Comparison of ENCODE assay signal across 14 cellular contexts in genomic region chr3:58398669-58399333, GRCh38.
"Had no signal": no experiment of that assay in that cellular context is flagged by ENCODE, and none has a peak within 500 bp of the region (broad histone marks: within the 10 kb centered on the region; RNA-seq: fewer than 3 reads in every experiment).

No MANE protein-coding gene starts in this region.

- ATAC-seq: activated CD8-positive, alpha-beta T cell treated with anti-CD3 and anti-CD28 coated beads for 36 hours had no signal

- H3K27ac Mint-ChIP-seq: activated CD4-positive, alpha-beta T cell treated with anti-CD3 and anti-CD28 coated beads, Interleukin-2, amount 10 ng/mL, durations not matched to agents 24 days and 14 days; activated CD8-positive, alpha-beta T cell treated with anti-CD3 and anti-CD28 coated beads for 36 hours; nephron had no signal

- H3K9me3 Mint-ChIP-seq: activated CD4-positive, alpha-beta T cell treated with anti-CD3 and anti-CD28 coated beads, Interleukin-2, amount 10 ng/mL, durations not matched to agents 24 days and 14 days; activated CD8-positive, alpha-beta T cell treated with anti-CD3 and anti-CD28 coated beads for 36 hours; nephron had no signal

- H3K27me3 ChIP-seq: suprapubic skin had no signal

- DNase-seq: activated CD4-positive, alpha-beta T cell treated with anti-CD3 and anti-CD28 coated beads, Interleukin-2, amount 10 ng/mL, durations not matched to agents 24 days and 14 days; activated CD8-positive, alpha-beta T cell treated with anti-CD3 and anti-CD28 coated beads for 36 hours; activated effector memory CD4-positive, alpha-beta T cell treated with Interleukin-2 at 50 U/mL for 16 hours; activated naive CD4-positive, alpha-beta T cell treated with anti-CD3 and anti-CD28 coated beads, Interleukin-2, amount 50 U/mL, for 16 hours; activated T-cell treated with anti-CD3 and anti-CD28 coated beads, Interleukin-2, amount 50 U/mL, for 1 hour; foreskin melanocyte; mesenchymal stem cell; nucleus accumbens; stimulated activated CD4-positive, alpha-beta T cell treated with anti-CD3 and anti-CD28 coated beads, Interleukin-1b, Interleukin-23, amount 100 ng/mL, for 48 hours; stimulated activated naive CD4-positive, alpha-beta T cell treated with Interleukin-2 at 50 U/mL for 16 hours; T-helper 1 cell; T-helper 9 cell had no signal

- H3K4me3 ChIP-seq: suprapubic skin had no signal

- H3K9me3 ChIP-seq: suprapubic skin had no signal

- H3K27me3 Mint-ChIP-seq: activated CD4-positive, alpha-beta T cell treated with anti-CD3 and anti-CD28 coated beads, Interleukin-2, amount 10 ng/mL, durations not matched to agents 24 days and 14 days; activated CD8-positive, alpha-beta T cell treated with anti-CD3 and anti-CD28 coated beads for 36 hours had no signal

- H3K4me1 ChIP-seq: suprapubic skin had no signal

- H3K4me3 Mint-ChIP-seq: activated CD4-positive, alpha-beta T cell treated with anti-CD3 and anti-CD28 coated beads, Interleukin-2, amount 10 ng/mL, durations not matched to agents 24 days and 14 days; activated CD8-positive, alpha-beta T cell treated with anti-CD3 and anti-CD28 coated beads for 36 hours; nephron had no signal

- H3K27ac ChIP-seq: suprapubic skin had no signal
